Comparison of ENCODE assay signal across 17 cellular contexts in genomic region chr5:1152771-1153282, GRCh38. TPM values are rescaled to one million over a fixed set of nuclear protein-coding genes. Genes with fewer than 3 reads are reported as not detected.
DNase-seq lines count a peak whose midpoint lies in the region; ATAC-seq and TF ChIP-seq lines count a peak whose summit lies in the region.
"Had no signal": no experiment of that assay in that cellular context is flagged by ENCODE, and none has a peak within 500 bp of the region (broad histone marks: within the 10 kb centered on the region; RNA-seq: fewer than 3 reads in every experiment).

No MANE protein-coding gene starts in this region.

- H3K27ac ChIP-seq in body of pancreas (peak overlapping the region; percentile 16 to 71 (median 65)), smooth muscle cell (ENCODE audit: low read depth) (no peak overlapping the region)
- H3K27ac ChIP-seq: thoracic aorta had no signal

- peaks cover 32% of the 10 kb centered on the region for H3K4me1 ChIP-seq in body of pancreas
- H3K4me1 ChIP-seq in smooth muscle cell (ENCODE audit: low read depth): no peaks in the 10 kb centered on the region

- intact Hi-C loops in body of pancreas (cut with DNase I) (no loop called here), lower leg skin (cut with DNase I; ENCODE audit: low total_unique reads) (no loop called here)

- H2AFZ ChIP-seq in smooth muscle cell (ENCODE audit: low read depth): no peak overlapping the region

- H3K9me3 ChIP-seq in body of pancreas: peaks cover 0 to 7% (median 0%) of the 10 kb centered on the region in 3 donors
- no peaks in the 10 kb centered on the region for H3K9me3 ChIP-seq in smooth muscle cell (replicated peaks; ENCODE audit: low read depth)
- H3K9me3 ChIP-seq: thoracic aorta had no signal

- H3K27me3 ChIP-seq in body of pancreas (peaks cover 0 to 3% of the 10 kb centered on the region in 2 donors), smooth muscle cell (ENCODE audit: low read depth) (peaks cover 40% of the 10 kb centered on the region)

- peak; percentile 39 for ATAC-seq in body of pancreas
- ATAC-seq in activated CD4-positive, CD25-positive, alpha-beta regulatory T cell treated with anti-CD3 and anti-CD28 coated beads, Interleukin-2, amount 50 U/mL, for 24 hours: no peak

- TF ChIP-seq POLR2A in body of pancreas (IDR thresholded peaks at IDR 0.05): no peak
- no peak for TF ChIP-seq POLR2A in lower leg skin (IDR thresholded peaks at IDR 0.05)

- H3K4me3 Mint-ChIP-seq in nephron progenitor cell: no peak overlapping the region
- H3K4me3 Mint-ChIP-seq: activated naive CD8-positive, alpha-beta T cell had no signal

- no peaks in the 10 kb centered on the region for H3K79me2 ChIP-seq in smooth muscle cell (ENCODE audit: low read depth)

- H3K9me3 Mint-ChIP-seq in nephron progenitor cell: peaks cover 10% of the 10 kb centered on the region

- DNase-seq in NCI-H1417 (lab: John Stamatoyannopoulos, UW) (peak in 2 of 3 experiments; percentile 57 to 80), NCI-H1417 treated with DMSO at 0.1 percent for 48 hours (lab: John Stamatoyannopoulos, UW) (no peak), NCI-H526 (lab: John Stamatoyannopoulos, UW) (peak; percentile 51 to 55), body of pancreas (no peak), smooth muscle cell (lab: John Stamatoyannopoulos, UW; ENCODE audit: unreplicated experiment) (no peak), nephron progenitor cell (no peak), lower leg skin (ENCODE audit: low spot score in 2 of 2) (no peak)
- DNase-seq: activated CD4-positive, CD25-positive, alpha-beta regulatory T cell; DMS 273 treated with DMSO at 0.1 percent for 48 hours; NCI-H187 had no signal

- peak overlapping the region; percentile 39 for H3K4me2 ChIP-seq in smooth muscle cell

- H3K27me3 Mint-ChIP-seq in nephron progenitor cell (ENCODE audit: low read depth, poor library complexity): peaks cover 57% of the 10 kb centered on the region

- H3K36me3 ChIP-seq in body of pancreas (replicated peaks in 1 of 2; ENCODE audit: insufficient read depth in 1 of 2, low read depth in 2 of 2) (no peaks in the 10 kb centered on the region), smooth muscle cell (ENCODE audit: low read depth) (no peaks in the 10 kb centered on the region)
- H3K36me3 ChIP-seq: spleen, thoracic aorta had no signal

- TF ChIP-seq CTCF in body of pancreas (IDR thresholded peaks at IDR 0.05) (no peak), smooth muscle cell (IDR thresholded peaks at IDR 0.05; ENCODE audit: borderline replicate concordance, insufficient read depth, poor library complexity, severe bottlenecking) (no peak), nephron progenitor cell (IDR thresholded peaks at IDR 0.05) (no peak), lower leg skin (IDR thresholded peaks at IDR 0.05) (no peak)

- no peaks in the 10 kb centered on the region for H3F3A ChIP-seq in smooth muscle cell (ENCODE audit: low read depth)

- no peaks in the 10 kb centered on the region for H3K36me3 Mint-ChIP-seq in nephron progenitor cell (ENCODE audit: low read depth)
- H3K36me3 Mint-ChIP-seq: activated naive CD8-positive, alpha-beta T cell had no signal

- H3K4me1 Mint-ChIP-seq in nephron progenitor cell: peaks cover 31% of the 10 kb centered on the region

- no peaks in the 10 kb centered on the region for H4K20me1 ChIP-seq in smooth muscle cell (ENCODE audit: low read depth)

- H3K27ac Mint-ChIP-seq in nephron progenitor cell: no peak overlapping the region
- H3K27ac Mint-ChIP-seq: activated naive CD8-positive, alpha-beta T cell had no signal

- no peak overlapping the region for H3K4me3 ChIP-seq in body of pancreas
- H3K4me3 ChIP-seq in smooth muscle cell: no peak overlapping the region
- no peak overlapping the region for H3K4me3 ChIP-seq in lower leg skin (ENCODE audit: low read depth, poor library complexity, severe bottlenecking)
- H3K4me3 ChIP-seq: lung, thoracic aorta had no signal

- 31 to 54% methylated on average over 11 to 15 of the region's 15 CpGs for WGBS in body of pancreas, 2 donors
- WGBS in smooth muscle cell (ENCODE audit: low lambda C conversion rate): 54% methylated on average over 15 of the region's 15 CpGs
- WGBS in lower leg skin, 2 donors: 63% methylated on average over 15 of the region's 15 CpGs

- H3K9ac ChIP-seq in smooth muscle cell (ENCODE audit: low read depth): no peak overlapping the region

RNA-seq across cellular contexts. Expression of gene SLC12A7, which starts 41.0 kb away (rescaled TPM):
- total RNA-seq in body of pancreas (10 to 100 TPM; 35.5 to 42.8 TPM), smooth muscle cell (6.1 and 8.3 TPM in 2 replicates), lower leg skin (10 to 100 TPM; 10.6 to 32.2 (median 18.1) TPM)
- polyA plus RNA-seq in smooth muscle cell: 13.4 and 15.2 TPM in 2 replicates

RNA-seq across cellular contexts. Expression of gene SLC6A19, which starts 48.6 kb away (rescaled TPM):
- total RNA-seq in body of pancreas (1 to 10 TPM in 1 of 2 donors, under 1 TPM in 1; 0.66 to 1.3 TPM), smooth muscle cell (not detected in 2 replicates), lower leg skin (not detected)
- polyA plus RNA-seq in smooth muscle cell: not detected in 2 replicates
- total RNA-seq: osteoblast, thoracic aorta had no signal
- polyA plus RNA-seq: esophagus, lung had no signal

Comparison
In these comparisons a context has a peak if more than half of its experiments do, and no peak if none do; other contexts are left out.
1. DNase-seq: peak in NCI-H1417 (2 of 3) and NCI-H526 (2 of 2); none in NCI-H1417 treated with DMSO at 0.1 percent for 48 hours (single experiment), body of pancreas (0 of 4), smooth muscle cell (single experiment), nephron progenitor cell (single experiment) and lower leg skin (0 of 2).